ENCODE assay signal across 8 cellular contexts in genomic region chr7:76445577-76446008, GRCh38. TPM values are rescaled to one million over a fixed set of nuclear protein-coding genes. Genes with fewer than 3 reads are reported as not detected.
DNase-seq lines count a peak whose midpoint lies in the region; ATAC-seq and TF ChIP-seq lines count a peak whose summit lies in the region.
"Not testable (repeated sequence)": the region's sequence is repeated elsewhere in the genome, so short reads cannot be mapped to it uniquely, and the experiment has no call there.

No MANE protein-coding gene starts in this region.

- not testable (repeated sequence) for H3K9me3 ChIP-seq in subcutaneous abdominal adipose tissue (ENCODE audit: control insufficient read depth in 5 of 5, low read length in 5 of 5)

- DNase-seq in EL = peak; percentile 77
- DNase-seq in NCI-H446 treated with DMSO at 0.1 percent for 48 hours (lab: John Stamatoyannopoulos, UW) = peak; percentile 35
- DNase-seq in activated CD4-positive, alpha-beta T cell treated with anti-CD3 and anti-CD28 coated beads, Interleukin-2, amount 10 ng/mL, durations not matched to agents 7 days and 5 days = peak; percentile 20
- not testable (repeated sequence) for DNase-seq in epithelial cell of prostate (ENCODE audit: low read depth, low spot score); mesothelial cell of epicardium (ENCODE audit: low spot score in 2 of 2, unreplicated experiment in 2 of 2)

- not testable (repeated sequence) for H3K27me3 ChIP-seq in subcutaneous abdominal adipose tissue (ENCODE audit: control insufficient read depth in 5 of 5, insufficient read depth in 4 of 5, low read length in 5 of 5)

- H3K27ac Mint-ChIP-seq in activated CD4-positive, alpha-beta T cell treated with anti-CD3 and anti-CD28 coated beads, Interleukin-2, amount 10 ng/mL, durations not matched to agents 7 days and 5 days = peak overlapping the region; percentile 88
- peak overlapping the region; percentile 61 for H3K27ac Mint-ChIP-seq in mesothelial cell of epicardium

- H3K27me3 Mint-ChIP-seq in activated CD4-positive, alpha-beta T cell treated with anti-CD3 and anti-CD28 coated beads, Interleukin-2, amount 10 ng/mL, durations not matched to agents 7 days and 5 days; mesothelial cell of epicardium (ENCODE audit: low read depth): not testable (repeated sequence)

- H3K4me1 Mint-ChIP-seq in activated CD4-positive, alpha-beta T cell treated with anti-CD3 and anti-CD28 coated beads, Interleukin-2, amount 10 ng/mL, durations not matched to agents 7 days and 5 days = peaks cover 19% of the 10 kb centered on the region
- H3K4me1 Mint-ChIP-seq in mesothelial cell of epicardium = not testable (repeated sequence)

- not testable (repeated sequence) for H3K4me3 ChIP-seq in subcutaneous abdominal adipose tissue (ENCODE audit: low read depth in 1 of 5, low read length in 5 of 5)

- H3K9ac ChIP-seq in subcutaneous abdominal adipose tissue (ENCODE audit: low read length in 5 of 5) = not testable (repeated sequence)

- CTCF ChIA-PET in activated CD4-positive, alpha-beta T cell treated with anti-CD3 and anti-CD28 coated beads, Interleukin-2, amount 10 ng/mL, durations not matched to agents 7 days and 5 days (lab: Charles Lee) = interaction anchor here (0.6 kb wide), 1 partner anchor 9 kb away, joined by 5 read pairs; no protein-coding TSS in a partner anchor

- TF ChIP-seq CTCF in mesothelial cell of epicardium (IDR thresholded peaks at IDR 0.05; ENCODE audit: unreplicated experiment) = not testable (repeated sequence)

- H3K27ac ChIP-seq in epithelial cell of prostate = peak overlapping the region; percentile 61
- peak overlapping the region; percentile 46 for H3K27ac ChIP-seq in subcutaneous abdominal adipose tissue (ENCODE audit: low read depth, low read length)

- not testable (repeated sequence) for H3K9me3 Mint-ChIP-seq in activated CD4-positive, alpha-beta T cell treated with anti-CD3 and anti-CD28 coated beads, Interleukin-2, amount 10 ng/mL, durations not matched to agents 7 days and 5 days; mesothelial cell of epicardium

- ATAC-seq in GM21526 (IDR thresholded peaks at IDR 0.05; ENCODE audit: low FRiP score, unreplicated experiment) (peak; percentile 82), HG03280 (IDR thresholded peaks at IDR 0.05; ENCODE audit: unreplicated experiment) (peak; percentile 91)

- H3K4me1 ChIP-seq in subcutaneous abdominal adipose tissue (ENCODE audit: control insufficient read depth in 5 of 5, insufficient read depth in 5 of 5, low read length in 5 of 5) = not testable (repeated sequence)

- not testable (repeated sequence) for H3K4me3 Mint-ChIP-seq in activated CD4-positive, alpha-beta T cell treated with anti-CD3 and anti-CD28 coated beads, Interleukin-2, amount 10 ng/mL, durations not matched to agents 7 days and 5 days; mesothelial cell of epicardium

- POLR2A ChIA-PET in activated CD4-positive, alpha-beta T cell treated with anti-CD3 and anti-CD28 coated beads, Interleukin-2, amount 10 ng/mL, durations not matched to agents 7 days and 5 days (lab: Charles Lee) = not testable (repeated sequence)

- not testable (repeated sequence) for H3K36me3 ChIP-seq in subcutaneous abdominal adipose tissue (ENCODE audit: control insufficient read depth in 5 of 5, insufficient read depth in 5 of 5, low read length in 5 of 5)

- H3K36me3 Mint-ChIP-seq in activated CD4-positive, alpha-beta T cell treated with anti-CD3 and anti-CD28 coated beads, Interleukin-2, amount 10 ng/mL, durations not matched to agents 7 days and 5 days (ENCODE audit: low read depth); mesothelial cell of epicardium: not testable (repeated sequence)

RNA-seq across cellular contexts. Expression of gene DTX2, which starts 15.9 kb away (rescaled TPM):
- total RNA-seq in activated CD4-positive, alpha-beta T cell treated with anti-CD3 and anti-CD28 coated beads, Interleukin-2, amount 10 ng/mL, durations not matched to agents 7 days and 5 days = 10 to 100 TPM; 31.5 to 35.8 TPM
- total RNA-seq in mesothelial cell of epicardium = 18.9 to 24.6 TPM (median 23.4 TPM) in 3 replicates

RNA-seq across cellular contexts. Expression of gene ZP3, which starts 20.8 kb away (rescaled TPM):
- total RNA-seq in activated CD4-positive, alpha-beta T cell treated with anti-CD3 and anti-CD28 coated beads, Interleukin-2, amount 10 ng/mL, durations not matched to agents 7 days and 5 days = 1 to 10 TPM; 1.0 to 1.1 TPM
- 0.41 to 0.89 TPM in 2 of 3 replicates, not detected in the other for total RNA-seq in mesothelial cell of epicardium

RNA-seq across cellular contexts. Expression of gene SSC4D, which starts 36.1 kb away (rescaled TPM):
- under 1 TPM; 0.32 to 0.60 TPM for total RNA-seq in activated CD4-positive, alpha-beta T cell treated with anti-CD3 and anti-CD28 coated beads, Interleukin-2, amount 10 ng/mL, durations not matched to agents 7 days and 5 days
- 22.4 to 26.2 TPM (median 25.2 TPM) in 3 replicates for total RNA-seq in mesothelial cell of epicardium

Comparison
In these comparisons a context has a peak if more than half of its experiments do, and no peak if none do; other contexts are left out.
1. RNA of gene SSC4D, which starts 36.1 kb away (total RNA-seq): 22.4 to 26.2 TPM in mesothelial cell of epicardium; 0.32 to 0.60 TPM in activated CD4-positive, alpha-beta T cell treated with anti-CD3 and anti-CD28 coated beads, Interleukin-2, amount 10 ng/mL, durations not matched to agents 7 days and 5 days; every median in the first group is over 10 times any median in the second.